Comparison of ENCODE assay signal across 26 cellular contexts in the genomic region with DNA sequence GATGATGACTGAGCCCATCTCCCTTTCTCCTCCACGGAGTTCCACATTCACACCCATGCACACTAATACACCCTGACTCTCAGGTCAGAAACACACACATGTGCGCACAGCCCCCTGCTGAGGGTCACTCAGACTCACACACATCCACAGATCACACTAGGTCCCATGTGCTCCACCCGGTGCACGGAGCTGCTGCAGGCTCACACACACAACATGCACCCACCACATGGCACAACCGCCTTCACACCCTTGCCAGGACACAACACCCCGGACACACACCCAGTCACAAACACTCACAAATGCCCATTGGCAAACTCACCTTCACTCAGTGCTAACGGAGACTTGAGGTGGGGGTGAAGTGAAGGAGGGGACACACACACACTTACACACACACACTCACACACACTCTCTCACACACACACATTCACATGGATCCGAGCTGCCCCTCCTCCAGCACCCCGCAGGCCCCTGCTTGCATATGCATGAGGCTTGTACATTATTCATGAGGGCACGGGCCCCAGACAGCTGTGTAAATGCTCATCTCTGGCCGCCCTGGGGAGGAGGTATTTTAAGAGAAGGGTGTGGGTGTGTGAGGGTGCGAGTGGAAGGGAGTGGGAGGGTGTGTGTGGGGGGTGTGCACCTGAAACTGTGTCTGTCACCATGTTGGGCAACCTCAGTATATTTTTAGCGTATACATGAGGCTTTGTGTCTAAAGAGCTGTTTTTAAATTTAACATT. TPM values are rescaled to one million over a fixed set of nuclear protein-coding genes. Genes with fewer than 3 reads are reported as not detected.
A peak's percentile ranks its signal among the peaks of the same experiment; 100 is the strongest.
DNase-seq lines count a peak whose midpoint lies in the region; ATAC-seq, FAIRE-seq and TF ChIP-seq lines count a peak whose summit lies in the region.
"Had no signal": no experiment of that assay in that cellular context is flagged by ENCODE, and none has a peak within 500 bp of the region (broad histone marks: within the 10 kb centered on the region; RNA-seq: fewer than 3 reads in every experiment).

No MANE protein-coding gene starts in this region.

- peaks cover 12% of the 10 kb centered on the region for H3K4me1 Mint-ChIP-seq in GM23338
- H3K4me1 Mint-ChIP-seq in CD4-positive, alpha-beta memory T cell, result peaks cover 0 to 8% (median 3%) of the 10 kb centered on the region in 4 donors
- H3K4me1 Mint-ChIP-seq: nephron had no signal

- peaks cover 3% of the 10 kb centered on the region; the same call in 1 of the 2 replicates for H4K20me1 ChIP-seq in GM23338 (replicated peaks; ENCODE audit: insufficient read depth)

- H3K4me1 ChIP-seq in GM23338 (ENCODE audit: insufficient read depth) (peaks cover 3% of the 10 kb centered on the region; the same call in 1 of the 2 replicates), neuronal stem cell (ENCODE audit: control insufficient read depth in 2 of 2, insufficient read depth in 1 of 2, low read depth in 1 of 2, low read length in 2 of 2) (peaks cover 10 to 23% of the 10 kb centered on the region in 2 donors)
- no peaks in the 10 kb centered on the region for H3K4me1 ChIP-seq in CD4-positive, alpha-beta memory T cell (ENCODE audit: insufficient read depth, low read length)
- H3K4me1 ChIP-seq: Caco-2, SJCRH30 had no signal

- peak overlapping the region; percentile 2; the same call in 2 of the 3 replicates for H3K4me3 Mint-ChIP-seq in GM23338
- no peak overlapping the region for H3K4me3 Mint-ChIP-seq in CD4-positive, alpha-beta memory T cell
- H3K4me3 Mint-ChIP-seq: activated CD4-positive, alpha-beta T cell treated with anti-CD3 and anti-CD28 coated beads, Interleukin-2, amount 10 ng/mL, durations not matched to agents 7 days and 5 days; activated naive CD8-positive, alpha-beta T cell treated with anti-CD3 and anti-CD28 coated beads for 36 hours; activated T-helper 17 cell treated with anti-CD3 and anti-CD28 coated beads, Interleukin-2, amount 50 U/mL, for 72 hours; IgD-negative memory B cell; stimulated activated naive CD8-positive, alpha-beta T cell treated with anti-CD3 and anti-CD28 coated beads, Interleukin-15, amount 100 ng/mL, for 72 hours had no signal

- no peak overlapping the region for H3K27ac Mint-ChIP-seq in GM23338
- peak overlapping the region in 1 of 7 donors; percentile 50 for H3K27ac Mint-ChIP-seq in CD4-positive, alpha-beta memory T cell
- H3K27ac Mint-ChIP-seq: activated CD4-positive, alpha-beta T cell treated with anti-CD3 and anti-CD28 coated beads, Interleukin-2, amount 10 ng/mL, durations not matched to agents 7 days and 5 days; activated naive CD8-positive, alpha-beta T cell treated with anti-CD3 and anti-CD28 coated beads for 36 hours; activated T-helper 17 cell treated with anti-CD3 and anti-CD28 coated beads, Interleukin-2, amount 50 U/mL, for 72 hours; IgD-negative memory B cell; nephron; stimulated activated naive CD8-positive, alpha-beta T cell treated with anti-CD3 and anti-CD28 coated beads, Interleukin-15, amount 100 ng/mL, for 72 hours had no signal

- H3K23ac ChIP-seq in neuronal stem cell (ENCODE audit: low read depth, low read length, poor library complexity), result peak overlapping the region; percentile 21

- H3K36me3 ChIP-seq in GM23338 (ENCODE audit: insufficient read depth), result no peaks in the 10 kb centered on the region
- H3K36me3 ChIP-seq in bronchial epithelial cell (ENCODE audit: control insufficient read depth, insufficient read depth, low read length), result no peaks in the 10 kb centered on the region
- H3K36me3 ChIP-seq in neuronal stem cell (replicated peaks in 1 of 2; ENCODE audit: control insufficient read depth in 2 of 2, insufficient read depth in 2 of 2, low read length in 2 of 2), result peaks cover 0 to 16% of the 10 kb centered on the region in 2 donors
- H3K36me3 ChIP-seq in CD4-positive, alpha-beta memory T cell (ENCODE audit: insufficient read depth, low read length), result no peaks in the 10 kb centered on the region
- H3K36me3 ChIP-seq: SJCRH30 had no signal

- no peak overlapping the region for H3K18ac ChIP-seq in neuronal stem cell (ENCODE audit: low read length)

- ATAC-seq in GM23338, result peak; percentile 50
- ATAC-seq: activated T-helper 17 cell treated with anti-CD3 and anti-CD28 coated beads, Interleukin-2, amount 50 U/mL, for 72 hours; stimulated activated naive CD8-positive, alpha-beta T cell treated with anti-CD3 and anti-CD28 coated beads, Interleukin-15, amount 100 ng/mL, for 72 hours had no signal

- H3K4me3 ChIP-seq in GM23338 (no peak overlapping the region), NB4 (ENCODE audit: low read depth, low read length) (no peak overlapping the region), bronchial epithelial cell (ENCODE audit: low read depth, low read length) (no peak overlapping the region), neuronal stem cell (ENCODE audit: low read length in 2 of 2) (peak overlapping the region; percentile 22 to 52)
- H3K4me3 ChIP-seq in CD4-positive, alpha-beta memory T cell (ENCODE audit: low read length in 2 of 2), result no peak overlapping the region
- H3K4me3 ChIP-seq: SJCRH30, smooth muscle cell had no signal

- H4K8ac ChIP-seq in neuronal stem cell (ENCODE audit: low read depth, low read length), result no peak overlapping the region

- CTCF ChIA-PET in CD4-positive, alpha-beta memory T cell (lab: Charles Lee; ENCODE audit: partially characterized antibody), result interaction anchor here (2.5 kb wide), 1 partner anchor 39 kb away, joined by 6 read pairs; no protein-coding TSS in a partner anchor

- no peak overlapping the region for H3K4ac ChIP-seq in neuronal stem cell (ENCODE audit: low read length)

- intact Hi-C loops in CD4-positive, alpha-beta memory T cell (cut with micrococcal nuclease), result no loop called here

- no peaks in the 10 kb centered on the region for H3K9me2 ChIP-seq in GM23338 (ENCODE audit: insufficient read depth)

- no peak overlapping the region for H2BK15ac ChIP-seq in neuronal stem cell (ENCODE audit: low read length)

- H4K91ac ChIP-seq in neuronal stem cell (ENCODE audit: low read depth, low read length, poor library complexity), result no peak overlapping the region

- peak overlapping the region; percentile 7 for H3K9ac ChIP-seq in neuronal stem cell (ENCODE audit: low read depth, low read length, poor library complexity)

- peak; percentile 47 for FAIRE-seq in bronchial epithelial cell (lab: Jason Lieb, UNC)
- FAIRE-seq: GM18507 had no signal

- WGBS in neuronal stem cell (ENCODE audit: extremely low coverage in 2 of 2, insufficient read length in 2 of 2, insufficient replicate concordance in 1 of 2), 2 donors, result 100% methylated on average over 1 of the region's 13 CpGs; no CpG with 5 or more reads in 1 of the 2 donors

- no peak for TF ChIP-seq POLR2A in NB4 (IDR thresholded peaks at IDR 0.05; ENCODE audit: extremely low read depth, insufficient read length)

- no peak overlapping the region for H2BK120ac ChIP-seq in neuronal stem cell (ENCODE audit: low read depth, low read length)

- H3K9me3 ChIP-seq in neuronal stem cell (replicated peaks in 1 of 2; ENCODE audit: control insufficient read depth in 2 of 2, insufficient read depth in 1 of 2, low read depth in 1 of 2, low read length in 2 of 2), result peaks cover 0 to 6% of the 10 kb centered on the region in 2 donors
- no peaks in the 10 kb centered on the region for H3K9me3 ChIP-seq in CD4-positive, alpha-beta memory T cell (ENCODE audit: control insufficient read depth in 1 of 2, low read length in 2 of 2)
- H3K9me3 ChIP-seq: Caco-2, SJCRH30 had no signal

- H3K79me1 ChIP-seq in neuronal stem cell (ENCODE audit: low read depth, low read length), result no peaks in the 10 kb centered on the region

- H3K9me3 Mint-ChIP-seq in GM23338, result no peaks in the 10 kb centered on the region
- H3K9me3 Mint-ChIP-seq in CD4-positive, alpha-beta memory T cell, result peaks cover 0 to 6% (median 0%) of the 10 kb centered on the region in 8 donors
- H3K9me3 Mint-ChIP-seq: activated CD4-positive, alpha-beta T cell treated with anti-CD3 and anti-CD28 coated beads, Interleukin-2, amount 10 ng/mL, durations not matched to agents 7 days and 5 days; activated naive CD8-positive, alpha-beta T cell treated with anti-CD3 and anti-CD28 coated beads for 36 hours; activated T-helper 17 cell treated with anti-CD3 and anti-CD28 coated beads, Interleukin-2, amount 50 U/mL, for 72 hours; nephron had no signal

- TF ChIP-seq CTCF in GM23338 (conservative IDR thresholded peaks at IDR 0.05; ENCODE audit: low read depth in 2 of 2) (no peak), NB4 (IDR thresholded peaks at IDR 0.05; ENCODE audit: low read depth, low read length) (no peak), bronchial epithelial cell (IDR thresholded peaks at IDR 0.05; ENCODE audit: insufficient read depth, low read length, severe bottlenecking) (no peak)

- H3K27me3 ChIP-seq in GM23338 (ENCODE audit: insufficient read depth) (peaks cover 58% of the 10 kb centered on the region), bronchial epithelial cell (ENCODE audit: control insufficient read depth, insufficient read depth, low read length) (peaks cover 13% of the 10 kb centered on the region), neuronal stem cell (ENCODE audit: control insufficient read depth in 3 of 3, insufficient read depth in 3 of 3, low read depth in 1 of 3, low read length in 3 of 3) (peaks cover 0 to 32% (median 0%) of the 10 kb centered on the region in 3 experiments)
- H3K27me3 ChIP-seq in CD4-positive, alpha-beta memory T cell (ENCODE audit: insufficient read depth, low read length), result peaks cover 30% of the 10 kb centered on the region
- H3K27me3 ChIP-seq: SJCRH30 had no signal

- H3K36me3 Mint-ChIP-seq in GM23338 (ENCODE audit: low read depth), result no peaks in the 10 kb centered on the region
- no peaks in the 10 kb centered on the region for H3K36me3 Mint-ChIP-seq in CD4-positive, alpha-beta memory T cell
- H3K36me3 Mint-ChIP-seq: activated naive CD8-positive, alpha-beta T cell treated with anti-CD3 and anti-CD28 coated beads for 36 hours had no signal

- no peaks in the 10 kb centered on the region for H3F3A ChIP-seq in GM23338 (replicated peaks; ENCODE audit: low read depth)

- DNase-seq in GM23338 (ENCODE audit: low spot score) (peak; percentile 68), NB4 (ENCODE audit: low read depth) (peak; percentile 18), bronchial epithelial cell (ENCODE audit: low read depth) (no peak), neuronal stem cell (ENCODE audit: low spot score) (no peak), RPMI8226 (no peak), NCI-H226 (no peak)
- DNase-seq in CD4-positive, alpha-beta memory T cell, result no peak
- DNase-seq: activated CD4-positive, alpha-beta T cell treated with anti-CD3 and anti-CD28 coated beads, Interleukin-2, amount 10 ng/mL, durations not matched to agents 7 days and 5 days; activated naive CD8-positive, alpha-beta T cell treated with anti-CD3 and anti-CD28 coated beads for 36 hours; midbrain; MM.1S; NCI-H2029; PC-3; stimulated activated CD4-positive, alpha-beta T cell treated with anti-CD3 and anti-CD28 coated beads, Interleukin-2, amount 100 ng/mL, for 48 hours; stimulated activated naive CD8-positive, alpha-beta T cell treated with anti-CD3 and anti-CD28 coated beads, Interleukin-15, amount 100 ng/mL, for 72 hours had no signal

- H2AFZ ChIP-seq in GM23338, result no peak overlapping the region
- no peak overlapping the region for H2AFZ ChIP-seq in neuronal stem cell (ENCODE audit: low read length)

- no peak overlapping the region for H2AK5ac ChIP-seq in neuronal stem cell (ENCODE audit: low read depth, low read length)

- peak overlapping the region; percentile 20; the same call in 1 of the 2 replicates for H3K4me2 ChIP-seq in GM23338
- no peak overlapping the region for H3K4me2 ChIP-seq in neuronal stem cell (ENCODE audit: insufficient read depth, low read length, poor library complexity, severe bottlenecking)
- H3K4me2 ChIP-seq: smooth muscle cell had no signal

- POLR2A ChIA-PET in CD4-positive, alpha-beta memory T cell (lab: Charles Lee; ENCODE audit: partially characterized antibody), result no interaction called here

- no peak overlapping the region for H2BK12ac ChIP-seq in neuronal stem cell (ENCODE audit: low read length)

- H2BK5ac ChIP-seq in neuronal stem cell (ENCODE audit: low read length), result no peak overlapping the region

- H3K27ac ChIP-seq in GM23338 (ENCODE audit: low read depth), result no peak overlapping the region
- H3K27ac ChIP-seq in neuronal stem cell (replicated peaks; ENCODE audit: low read length), result no peak overlapping the region
- no peak overlapping the region for H3K27ac ChIP-seq in CD4-positive, alpha-beta memory T cell (ENCODE audit: low read depth, low read length)
- H3K27ac ChIP-seq: HL-60, SJCRH30 had no signal

- peak overlapping the region; percentile 32 for H3K14ac ChIP-seq in neuronal stem cell (ENCODE audit: low read length)

- no peaks in the 10 kb centered on the region for H3K79me2 ChIP-seq in GM23338 (replicated peaks; ENCODE audit: insufficient read depth)

- peaks cover 53% of the 10 kb centered on the region for H3K27me3 Mint-ChIP-seq in GM23338 (ENCODE audit: insufficient read depth, low read depth, poor library complexity)
- peaks cover 35 to 40% of the 10 kb centered on the region in 2 donors for H3K27me3 Mint-ChIP-seq in CD4-positive, alpha-beta memory T cell

RNA-seq across cellular contexts. Expression of gene NCAN, which starts 2.2 kb away (rescaled TPM):
- total RNA-seq in GM23338 (2014; rRNA removed; shearing (Covaris generic)), result 8.0 and 9.4 TPM in 2 replicates
- polyA plus RNA-seq in GM23338 (2016; fragmentation: Nextera tagmentation; extraction: Ambion mirVana), result 1.8 and 2.2 TPM in 2 replicates
- total RNA-seq in bronchial epithelial cell, result not detected in 2 replicates
- polyA plus RNA-seq in neuronal stem cell (2013, experiment 1 of 2), result 3.0 TPM
- 3.1 TPM for polyA plus RNA-seq in neuronal stem cell (2013, experiment 2 of 2)
- not detected for total RNA-seq in CD4-positive, alpha-beta memory T cell
- not detected for polyA plus RNA-seq in CD4-positive, alpha-beta memory T cell
- total RNA-seq: activated CD4-positive, alpha-beta T cell treated with anti-CD3 and anti-CD28 coated beads, Interleukin-2, amount 10 ng/mL, durations not matched to agents 7 days and 5 days; activated naive CD8-positive, alpha-beta T cell treated with anti-CD3 and anti-CD28 coated beads for 36 hours; activated T-helper 17 cell treated with anti-CD3 and anti-CD28 coated beads, Interleukin-2, amount 50 U/mL, for 72 hours; Caco-2; glomerular endothelial cell; pulmonary artery endothelial cell; SJCRH30; smooth muscle cell had no signal
- polyA plus RNA-seq: fibroblast of lung, IgD-negative memory B cell, smooth muscle cell had no signal

RNA-seq across cellular contexts. Expression of gene NR2C2AP, which starts 10.8 kb away (rescaled TPM):
- total RNA-seq in GM23338 (2014; rRNA removed; shearing (Covaris generic)), result 14.4 and 14.6 TPM in 2 replicates
- 25.7 and 27.6 TPM in 2 replicates for polyA plus RNA-seq in GM23338 (2016; fragmentation: Nextera tagmentation; extraction: Ambion mirVana)
- total RNA-seq in bronchial epithelial cell, result 19.8 and 49.0 TPM in 2 replicates
- polyA plus RNA-seq in neuronal stem cell (2013, experiment 1 of 2), result 5.6 TPM
- 5.8 TPM for polyA plus RNA-seq in neuronal stem cell (2013, experiment 2 of 2)
- total RNA-seq in CD4-positive, alpha-beta memory T cell, result 10 to 100 TPM; 25.1 to 28.6 TPM
- 10 to 100 TPM; 32.0 to 33.2 TPM for polyA plus RNA-seq in CD4-positive, alpha-beta memory T cell

RNA-seq across cellular contexts. Expression of gene RFXANK, which starts 21.9 kb away (rescaled TPM):
- total RNA-seq in GM23338 (2014; rRNA removed; shearing (Covaris generic)), result 54.3 and 58.1 TPM in 2 replicates
- polyA plus RNA-seq in GM23338 (2016; fragmentation: Nextera tagmentation; extraction: Ambion mirVana), result 124 and 129 TPM in 2 replicates
- total RNA-seq in bronchial epithelial cell, result 50.3 and 91.9 TPM in 2 replicates
- polyA plus RNA-seq in neuronal stem cell (2013, experiment 1 of 2), result 141 TPM
- polyA plus RNA-seq in neuronal stem cell (2013, experiment 2 of 2), result 136 TPM
- 10 to 100 TPM; 69.5 to 77.2 TPM for total RNA-seq in CD4-positive, alpha-beta memory T cell
- 10 to 100 TPM; 67.6 to 81.4 TPM for polyA plus RNA-seq in CD4-positive, alpha-beta memory T cell

RNA-seq across cellular contexts. Expression of gene BORCS8, which starts 22.0 kb away (rescaled TPM):
- total RNA-seq in GM23338 (2014; rRNA removed; shearing (Covaris generic)), result 16.4 and 18.8 TPM in 2 replicates
- 13.8 and 15.1 TPM in 2 replicates for polyA plus RNA-seq in GM23338 (2016; fragmentation: Nextera tagmentation; extraction: Ambion mirVana)
- 10.3 and 18.2 TPM in 2 replicates for total RNA-seq in bronchial epithelial cell
- polyA plus RNA-seq in neuronal stem cell (2013, experiment 1 of 2), result 12.9 TPM
- 11.9 TPM for polyA plus RNA-seq in neuronal stem cell (2013, experiment 2 of 2)
- 10 to 100 TPM; 36.0 to 41.2 TPM for total RNA-seq in CD4-positive, alpha-beta memory T cell
- 10 to 100 TPM; 24.4 to 29.2 TPM for polyA plus RNA-seq in CD4-positive, alpha-beta memory T cell

RNA-seq across cellular contexts. Expression of gene MEF2B, which starts 43.9 kb away (rescaled TPM):
- 3.0 and 8.3 TPM in 2 replicates for total RNA-seq in GM23338 (2014; rRNA removed; shearing (Covaris generic))
- 7.4 and 8.1 TPM in 2 replicates for polyA plus RNA-seq in GM23338 (2016; fragmentation: Nextera tagmentation; extraction: Ambion mirVana)
- under 0.01 and 0.26 TPM in 2 replicates for total RNA-seq in bronchial epithelial cell
- polyA plus RNA-seq in neuronal stem cell (2013, experiment 1 of 2), result 1.1 TPM
- 1.2 TPM for polyA plus RNA-seq in neuronal stem cell (2013, experiment 2 of 2)
- total RNA-seq in CD4-positive, alpha-beta memory T cell, result 1 to 10 TPM; 3.1 to 5.2 TPM
- under 1 TPM in 1 of 2 donors, not detected in 1; 0.71 TPM for polyA plus RNA-seq in CD4-positive, alpha-beta memory T cell
- total RNA-seq: glomerular endothelial cell, SJCRH30, smooth muscle cell had no signal

Comparison
In these comparisons a context has a peak if more than half of its experiments do, and no peak if none do; other contexts are left out.
1. DNase-seq: peak in GM23338 (single experiment) and NB4 (single experiment); none in bronchial epithelial cell (single experiment), neuronal stem cell (single experiment), CD4-positive, alpha-beta memory T cell (0 of 5), RPMI8226 (single experiment) and NCI-H226 (single experiment).
2. H3K4me3 ChIP-seq: peak in neuronal stem cell (2 of 2); none in GM23338 (single experiment), NB4 (single experiment), bronchial epithelial cell (single experiment) and CD4-positive, alpha-beta memory T cell (0 of 2).